In genomic region chrX:78029663-78030062, GRCh38 we compare ENCODE assay signal across 8 cellular contexts.
DNase-seq lines count a peak whose midpoint lies in the region; ATAC-seq and TF ChIP-seq lines count a peak whose summit lies in the region.

No MANE protein-coding gene starts in this region.

- TF ChIP-seq CTCF in HL-60 (IDR thresholded peaks at IDR 0.05; ENCODE audit: insufficient read depth, low read length) (peak; percentile 29), fibroblast of the aortic adventitia (IDR thresholded peaks at IDR 0.05; ENCODE audit: insufficient read depth, low read length) (peak; percentile 59), tibial nerve (IDR thresholded peaks at IDR 0.05) (peak in 3 of 5 experiments; percentile 8 to 37 (median 13))

- ATAC-seq in HG03565 (IDR thresholded peaks at IDR 0.05; ENCODE audit: unreplicated experiment), result no peak
- no peak for ATAC-seq in GM21423 (IDR thresholded peaks at IDR 0.05; ENCODE audit: unreplicated experiment)
- ATAC-seq in GM18505 (IDR thresholded peaks at IDR 0.05; ENCODE audit: unreplicated experiment), result no peak

- no peaks in the 10 kb centered on the region for H3K4me1 ChIP-seq in tibial nerve

- WGBS in tibial nerve, 2 donors, result 43 to 56% methylated on average over 2 of the region's 2 CpGs

- H3K36me3 ChIP-seq in tibial nerve, result no peaks in the 10 kb centered on the region

- TF ChIP-seq POLR2A in tibial nerve (IDR thresholded peaks at IDR 0.05) (no peak), GM18505 (IDR thresholded peaks at IDR 0.05; ENCODE audit: borderline replicate concordance, extremely low read depth, insufficient read depth, insufficient read length) (no peak)

- peak; percentile 39 for DNase-seq in EL
- peak in 1 of 2 experiments; percentile 25 for DNase-seq in HL-60 (ENCODE audit: low read depth in 1 of 2, low spot score in 1 of 2)
- peak; percentile 11 for DNase-seq in SKM-1 (lab: John Stamatoyannopoulos, UW; ENCODE audit: unreplicated experiment)
- peak; percentile 59 for DNase-seq in fibroblast of the aortic adventitia (ENCODE audit: low read depth)
- DNase-seq in tibial nerve (ENCODE audit: low spot score in 2 of 2), result peak in 1 of 2 donors; percentile 5

- no peaks in the 10 kb centered on the region for H3K9me3 ChIP-seq in tibial nerve

- TF ChIP-seq EP300 in tibial nerve (IDR thresholded peaks at IDR 0.05), result no peak

- no peak overlapping the region for H3K27ac ChIP-seq in HL-60 (replicated peaks)
- H3K27ac ChIP-seq in tibial nerve, result no peak overlapping the region

- H3K4me3 ChIP-seq in HL-60 (replicated peaks; ENCODE audit: insufficient read depth, low read length), result no peak overlapping the region
- H3K4me3 ChIP-seq in fibroblast of the aortic adventitia (ENCODE audit: low read depth, low read length), result no peak overlapping the region
- H3K4me3 ChIP-seq in tibial nerve, result no peak overlapping the region

- H3K27me3 ChIP-seq in HL-60 (ENCODE audit: insufficient read depth, poor library complexity, severe bottlenecking) (no peaks in the 10 kb centered on the region), tibial nerve (no peaks in the 10 kb centered on the region)
